7 cellular contexts compared by ENCODE assay signal in genomic region chr1:248945856-248946416, GRCh38. TPM values are rescaled to one million over a fixed set of nuclear protein-coding genes. Genes with fewer than 3 reads are reported as not detected.
DNase-seq lines count a peak whose midpoint lies in the region; ATAC-seq, FAIRE-seq and TF ChIP-seq lines count a peak whose summit lies in the region.
"Not testable (repeated sequence)": the region's sequence is repeated elsewhere in the genome, so short reads cannot be mapped to it uniquely, and the experiment has no call there.

No MANE protein-coding gene starts in this region.

- not testable (repeated sequence) for H2BK20ac ChIP-seq in IMR-90 (ENCODE audit: low read depth, low read length)

- not testable (repeated sequence) for H3K79me1 ChIP-seq in IMR-90 (ENCODE audit: low read depth in 1 of 2, low read length in 2 of 2)

- H3K4me3 ChIP-seq in IMR-90 (ENCODE audit: insufficient read depth, low read depth, low read length); astrocyte (ENCODE audit: insufficient read depth, low read depth, low read length); mucosa of descending colon; upper lobe of right lung: not testable (repeated sequence)

- H4K5ac ChIP-seq in IMR-90 (ENCODE audit: low read depth, low read length), result not testable (repeated sequence)

- H3K56ac ChIP-seq in IMR-90 (ENCODE audit: extremely low read depth, insufficient read depth, low read length), result not testable (repeated sequence)

- not testable (repeated sequence) for H3K9me1 ChIP-seq in IMR-90 (ENCODE audit: insufficient read depth, low read length)

- H2AK9ac ChIP-seq in IMR-90 (replicated peaks; ENCODE audit: low read depth, low read length, poor library complexity), result not testable (repeated sequence)

- H2BK15ac ChIP-seq in IMR-90 (ENCODE audit: low read depth, low read length), result not testable (repeated sequence)

- H3K27me3 Mint-ChIP-seq in activated CD4-positive, alpha-beta T cell treated with anti-CD3 and anti-CD28 coated beads, Interleukin-2, amount 10 ng/mL, durations not matched to agents 24 days and 14 days; astrocyte (ENCODE audit: low read depth, unreplicated experiment): not testable (repeated sequence)

- H3K36me3 Mint-ChIP-seq in activated CD4-positive, alpha-beta T cell treated with anti-CD3 and anti-CD28 coated beads, Interleukin-2, amount 10 ng/mL, durations not matched to agents 24 days and 14 days (ENCODE audit: low read depth); astrocyte (ENCODE audit: low read depth, unreplicated experiment): not testable (repeated sequence)

- not testable (repeated sequence) for TF ChIP-seq RAD21 in IMR-90 (IDR thresholded peaks at IDR 0.05; ENCODE audit: low read length)

- not testable (repeated sequence) for H2BK5ac ChIP-seq in IMR-90 (ENCODE audit: low read depth, low read length, poor library complexity, severe bottlenecking)

- not testable (repeated sequence) for H3K4me1 Mint-ChIP-seq in activated CD4-positive, alpha-beta T cell treated with anti-CD3 and anti-CD28 coated beads, Interleukin-2, amount 10 ng/mL, durations not matched to agents 24 days and 14 days; astrocyte (ENCODE audit: low read depth, unreplicated experiment)

- BruUV-seq in IMR-90 (replicated peaks; lab: Mats Ljungman, UMichigan), result not testable (repeated sequence)

- POLR2A ChIA-PET in IMR-90 (lab: Charles Lee; ENCODE audit: unreplicated experiment), result not testable (repeated sequence)

- not testable (repeated sequence) for H3K4ac ChIP-seq in IMR-90 (ENCODE audit: low read depth, low read length)

- not testable (repeated sequence) for H2BK120ac ChIP-seq in IMR-90 (ENCODE audit: low read depth, low read length)

- H2AK5ac ChIP-seq in IMR-90 (ENCODE audit: low read depth, low read length), result not testable (repeated sequence)

- H4K91ac ChIP-seq in IMR-90 (ENCODE audit: insufficient read depth, low read depth, low read length), result not testable (repeated sequence)

- not testable (repeated sequence) for H3K27ac Mint-ChIP-seq in activated CD4-positive, alpha-beta T cell treated with anti-CD3 and anti-CD28 coated beads, Interleukin-2, amount 10 ng/mL, durations not matched to agents 24 days and 14 days; astrocyte (ENCODE audit: unreplicated experiment)

- not testable (repeated sequence) for H3K36me3 ChIP-seq in IMR-90 (ENCODE audit: control insufficient read depth, insufficient read depth, low read length); astrocyte (ENCODE audit: insufficient read depth, low read length); mucosa of descending colon (ENCODE audit: low read depth); upper lobe of right lung

- not testable (repeated sequence) for H3K27me3 ChIP-seq in IMR-90 (ENCODE audit: control insufficient read depth, insufficient read depth, low read length); astrocyte (ENCODE audit: insufficient read depth, low read length); upper lobe of right lung

- H3K9me3 ChIP-seq in IMR-90 (ENCODE audit: control insufficient read depth, insufficient read depth, low read length); astrocyte (ENCODE audit: insufficient read depth, low read depth, low read length); mucosa of descending colon; upper lobe of right lung: not testable (repeated sequence)

- not testable (repeated sequence) for H3K4me1 ChIP-seq in IMR-90 (ENCODE audit: control insufficient read depth, insufficient read depth, low read length); astrocyte (ENCODE audit: insufficient read depth, low read length); mucosa of descending colon (ENCODE audit: low read depth); upper lobe of right lung

- not testable (repeated sequence) for H3K23ac ChIP-seq in IMR-90 (ENCODE audit: low read depth, low read length)

- H3K4me2 ChIP-seq in IMR-90 (ENCODE audit: low read depth, low read length); astrocyte (ENCODE audit: low read length): not testable (repeated sequence)

- not testable (repeated sequence) for FAIRE-seq in astrocyte (lab: Jason Lieb, UNC)

- DNase-seq in IMR-90, Right ventricle myocardium superior, left colon, mucosa of descending colon, upper lobe of right lung: not testable (repeated sequence)
- peak; percentile 50 for DNase-seq in activated CD4-positive, alpha-beta T cell treated with anti-CD3 and anti-CD28 coated beads, Interleukin-2, amount 10 ng/mL, durations not matched to agents 24 days and 14 days
- DNase-seq in astrocyte (ENCODE audit: low read depth), result peak; percentile 8

- H4K8ac ChIP-seq in IMR-90 (ENCODE audit: low read depth in 2 of 2, low read length in 2 of 2), result not testable (repeated sequence)

- H3K9me3 Mint-ChIP-seq in activated CD4-positive, alpha-beta T cell treated with anti-CD3 and anti-CD28 coated beads, Interleukin-2, amount 10 ng/mL, durations not matched to agents 24 days and 14 days; astrocyte (ENCODE audit: unreplicated experiment): not testable (repeated sequence)

- H3K9ac ChIP-seq in IMR-90 (ENCODE audit: low read depth, low read length); astrocyte (ENCODE audit: low read length): not testable (repeated sequence)

- not testable (repeated sequence) for TF ChIP-seq POLR2A in IMR-90 (IDR thresholded peaks at IDR 0.05; ENCODE audit: low read depth, low read length)

- CTCF ChIA-PET in IMR-90 (lab: Yijun Ruan, JAX), result not testable (repeated sequence)

- not testable (repeated sequence) for TF ChIP-seq CTCF in IMR-90 (conservative IDR thresholded peaks at IDR 0.05; ENCODE audit: low read depth, low read length); astrocyte (IDR thresholded peaks at IDR 0.05; ENCODE audit: insufficient read depth, low read depth, low read length); mucosa of descending colon (IDR thresholded peaks at IDR 0.05); upper lobe of right lung (IDR thresholded peaks at IDR 0.05)

- intact Hi-C loops in IMR-90 (cut with micrococcal nuclease); activated CD4-positive, alpha-beta T cell treated with anti-CD3 and anti-CD28 coated beads, Interleukin-2, amount 10 ng/mL, durations not matched to agents 24 days and 14 days (cut with micrococcal nuclease); Right ventricle myocardium superior (cut with DNase I); left colon (cut with DNase I, micrococcal nuclease); mucosa of descending colon (cut with DNase I, micrococcal nuclease); upper lobe of right lung (cut with DNase I): not testable (repeated sequence)

- H4K20me1 ChIP-seq in IMR-90 (ENCODE audit: insufficient read depth, low read length); astrocyte (ENCODE audit: insufficient read depth, low read length): not testable (repeated sequence)

- H3K4me3 Mint-ChIP-seq in activated CD4-positive, alpha-beta T cell treated with anti-CD3 and anti-CD28 coated beads, Interleukin-2, amount 10 ng/mL, durations not matched to agents 24 days and 14 days; astrocyte (ENCODE audit: unreplicated experiment): not testable (repeated sequence)

- not testable (repeated sequence) for H3K14ac ChIP-seq in IMR-90 (replicated peaks; ENCODE audit: low read depth, low read length)

- in situ Hi-C loops in IMR-90 (cut with MboI; ENCODE audit: low sequenced_read_pairs), result not testable (repeated sequence)

- peak; percentile 40; the same call in 1 of the 2 replicates for ATAC-seq in IMR-90 (ENCODE audit: low read depth)
- peak; percentile 72 for ATAC-seq in Right ventricle myocardium superior (ENCODE audit: poor library complexity)
- ATAC-seq in left colon, result peak; percentile 60
- ATAC-seq in mucosa of descending colon, result peak; percentile 40
- ATAC-seq in upper lobe of right lung, result peak; percentile 50

- H2AFZ ChIP-seq in IMR-90 (replicated peaks; ENCODE audit: low read length, poor library complexity); astrocyte (ENCODE audit: low read depth, low read length): not testable (repeated sequence)

- H3K18ac ChIP-seq in IMR-90 (ENCODE audit: low read depth, low read length), result not testable (repeated sequence)

- dilution Hi-C loops in IMR-90 (cut with HindIII; ENCODE audit: low sequenced_read_pairs, unreplicated experiment), result not testable (repeated sequence)

- H3K27ac ChIP-seq in IMR-90 (ENCODE audit: insufficient read depth, low read length); astrocyte (ENCODE audit: low read depth, low read length); upper lobe of right lung: not testable (repeated sequence)

- not testable (repeated sequence) for H3K79me2 ChIP-seq in astrocyte (ENCODE audit: insufficient read depth, low read length)

RNA-seq across cellular contexts. Expression of gene PGBD2, which starts 39.9 kb away (rescaled TPM):
- total RNA-seq in IMR-90 (2012; rRNA removed) (6.7 and 6.8 TPM in 2 replicates), astrocyte (6.2 and 7.6 TPM in 2 replicates), Right ventricle myocardium superior (2.8 TPM), left colon (1 to 10 TPM; 7.5 to 9.2 TPM), mucosa of descending colon (10 to 100 TPM in 2 of 3 donors, 1 to 10 TPM in 1; 6.6 to 11.7 (median 10.9) TPM), upper lobe of right lung (6.9 TPM)
- 4.8 TPM in 2 replicates for polyA plus RNA-seq in IMR-90 (2012; rRNA removed)
- polyA plus RNA-seq in IMR-90 (2012; cell fraction: cytosol; rRNA removed), result 1.5 and 1.6 TPM in 2 replicates
- polyA plus RNA-seq in IMR-90 (2012; cell fraction: nucleus; rRNA removed; ENCODE audit: low replicate concordance), result 7.1 and 14.8 TPM in 2 replicates
- 7.4 and 7.6 TPM in 2 replicates for total RNA-seq in activated CD4-positive, alpha-beta T cell treated with anti-CD3 and anti-CD28 coated beads, Interleukin-2, amount 10 ng/mL, durations not matched to agents 24 days and 14 days
